1 cellular context compared by ENCODE assay signal in the genomic region with DNA sequence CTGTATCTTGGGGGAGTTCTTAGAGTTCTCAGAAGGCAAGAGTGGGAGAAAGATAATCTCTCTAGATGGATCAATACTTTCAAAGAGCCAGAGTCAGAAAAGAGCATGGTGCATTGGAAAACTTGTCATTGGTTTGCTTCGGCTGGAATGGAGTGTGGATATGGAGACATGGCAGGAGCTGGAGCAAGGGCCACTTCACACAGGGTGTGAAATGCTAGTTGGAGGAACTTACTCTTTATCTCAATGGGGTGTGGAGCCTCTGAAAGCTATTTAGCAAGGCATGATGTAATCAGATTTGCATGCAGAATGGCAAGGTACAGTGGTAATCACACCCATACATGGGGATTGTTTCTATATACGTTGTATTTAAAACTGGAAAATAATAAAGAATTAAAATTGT.
TF ChIP-seq lines count a peak whose summit lies in the region.

No MANE protein-coding gene starts in this region.

TF ChIP-seq in GM23338, 12 proteins besides CTCF, POLR2A, EP300 and RAD21 (continued from another document):
- no peak for TF ChIP-seq EZH2phosphoT487 (IDR thresholded peaks at IDR 0.05; ENCODE audit: unreplicated experiment)
- TF ChIP-seq NANOG (IDR thresholded peaks at IDR 0.05; ENCODE audit: borderline replicate concordance), result no peak
